Comparison of ENCODE assay signal across 12 cellular contexts in genomic region chr9:30713279-30713678, GRCh38.
"Had no signal": no experiment of that assay in that cellular context is flagged by ENCODE, and none has a peak within 500 bp of the region (broad histone marks: within the 10 kb centered on the region; RNA-seq: fewer than 3 reads in every experiment).

No MANE protein-coding gene starts in this region.

- H3K4me1 ChIP-seq: adrenal gland, tibial artery had no signal

- H3K27ac ChIP-seq: adrenal gland, dorsolateral prefrontal cortex, hepatocyte, tibial artery had no signal

- H3K79me2 ChIP-seq: hepatocyte had no signal

- H3K27me3 ChIP-seq: adrenal gland, dorsolateral prefrontal cortex, hepatocyte, tibial artery had no signal

- H3K36me3 ChIP-seq: adrenal gland, tibial artery had no signal

- FAIRE-seq: endometrium, keratinocyte, urothelium cell line had no signal

- H3K4me2 ChIP-seq: hepatocyte had no signal

- DNase-seq: activated CD4-positive, alpha-beta memory T cell treated with anti-CD3 and anti-CD28 coated beads, Interleukin-2, amount 10 ng/mL, durations not matched to agents 7 days and 5 days; activated CD4-positive, alpha-beta T cell treated with anti-CD3 and anti-CD28 coated beads for 4 hours; activated effector memory CD4-positive, alpha-beta T cell treated with anti-CD3 and anti-CD28 coated beads, Interleukin-2, amount 50 U/mL, for 16 hours; activated T-cell treated with anti-CD3 and anti-CD28 coated beads, Interleukin-2, amount 50 U/mL, for 4 hours; adrenal gland; dorsolateral prefrontal cortex; T-helper 2 cell; tibial artery had no signal

- H3K4me3 ChIP-seq: adrenal gland, dorsolateral prefrontal cortex, hepatocyte, tibial artery had no signal

- H3K9me3 ChIP-seq: adrenal gland, tibial artery had no signal

- H2AFZ ChIP-seq: hepatocyte had no signal
